In genomic region chr5:176754376-176754942, GRCh38 we compare ENCODE assay signal across 17 cellular contexts. TPM values are rescaled to one million over a fixed set of nuclear protein-coding genes. Genes with fewer than 3 reads are reported as not detected.
DNase-seq lines count a peak whose midpoint lies in the region; ATAC-seq, FAIRE-seq and TF ChIP-seq lines count a peak whose summit lies in the region.
"Had no signal": no experiment of that assay in that cellular context is flagged by ENCODE, and none has a peak within 500 bp of the region (broad histone marks: within the 10 kb centered on the region; RNA-seq: fewer than 3 reads in every experiment).

No MANE protein-coding gene starts in this region.

- H3K4me1 ChIP-seq in PC-3 (ENCODE audit: insufficient read depth, low read length), result no peaks in the 10 kb centered on the region

- no peaks in the 10 kb centered on the region for H3K9me2 ChIP-seq in PC-3 (replicated peaks; ENCODE audit: low read length)
- H3K9me2 ChIP-seq: SK-N-SH had no signal

- H3K27me3 ChIP-seq in PC-3 (ENCODE audit: low read length), result peaks cover 45% of the 10 kb centered on the region
- H3K27me3 ChIP-seq: BE2C had no signal

- no peaks in the 10 kb centered on the region for H3K4me1 Mint-ChIP-seq in HFFc6 (ENCODE audit: low read depth)
- no peaks in the 10 kb centered on the region for H3K4me1 Mint-ChIP-seq in activated CD4-positive, alpha-beta T cell treated with anti-CD3 and anti-CD28 coated beads for 36 hours
- H3K4me1 Mint-ChIP-seq: GM23338 had no signal

- intact Hi-C loops in PC-3 (cut with micrococcal nuclease), result no loop called here
- intact Hi-C loops in activated CD4-positive, alpha-beta T cell treated with anti-CD3 and anti-CD28 coated beads for 36 hours (cut with DNase I, micrococcal nuclease), result no loop called here

- H3K27ac ChIP-seq in PC-3 (ENCODE audit: low read length), result no peak overlapping the region

- no peak overlapping the region for H2AFZ ChIP-seq in PC-3 (ENCODE audit: low read length)
- H2AFZ ChIP-seq: GM23338 had no signal

- no peak for FAIRE-seq in frontal cortex (lab: Jason Lieb, UNC)

- CTCF ChIA-PET in PC-3 (lab: Charles Lee), result no interaction called here
- CTCF ChIA-PET in activated CD4-positive, alpha-beta T cell treated with anti-CD3 and anti-CD28 coated beads for 36 hours (lab: Charles Lee), result no interaction called here

- H4K20me1 ChIP-seq in PC-3 (ENCODE audit: low read length), result no peaks in the 10 kb centered on the region

- no peak overlapping the region for H3K4me3 ChIP-seq in PC-3 (ENCODE audit: low read length)
- no peak overlapping the region for H3K4me3 ChIP-seq in epithelial cell of esophagus (ENCODE audit: low read length)
- H3K4me3 ChIP-seq: GM23338 had no signal

- ATAC-seq in PC-3, result no peak
- ATAC-seq in HG03439 (IDR thresholded peaks at IDR 0.05; ENCODE audit: unreplicated experiment), result no peak
- no peak for ATAC-seq in activated CD4-positive, alpha-beta T cell treated with anti-CD3 and anti-CD28 coated beads for 36 hours
- ATAC-seq: GM23338 had no signal

- H3K9me3 Mint-ChIP-seq in HFFc6, result peaks cover 8% of the 10 kb centered on the region
- no peaks in the 10 kb centered on the region for H3K9me3 Mint-ChIP-seq in activated CD4-positive, alpha-beta T cell treated with anti-CD3 and anti-CD28 coated beads for 36 hours (ENCODE audit: low read depth)
- H3K9me3 Mint-ChIP-seq: CD4-positive, alpha-beta T cell; GM23338 had no signal

- BruUV-seq in PC-3 (replicated peaks; lab: Mats Ljungman, UMichigan), result no TSS peak

- no peaks in the 10 kb centered on the region for H3K36me3 ChIP-seq in PC-3 (ENCODE audit: low read depth, low read length)
- H3K36me3 ChIP-seq: BE2C had no signal

- peaks cover 28% of the 10 kb centered on the region for H3K27me3 Mint-ChIP-seq in HFFc6 (ENCODE audit: insufficient read depth)
- peaks cover 28% of the 10 kb centered on the region for H3K27me3 Mint-ChIP-seq in activated CD4-positive, alpha-beta T cell treated with anti-CD3 and anti-CD28 coated beads for 36 hours

- no peaks in the 10 kb centered on the region for H3F3A ChIP-seq in PC-3 (ENCODE audit: low read length, unreplicated experiment)

- no peak overlapping the region for H3K27ac Mint-ChIP-seq in HFFc6
- no peak overlapping the region for H3K27ac Mint-ChIP-seq in activated CD4-positive, alpha-beta T cell treated with anti-CD3 and anti-CD28 coated beads for 36 hours
- H3K27ac Mint-ChIP-seq: CD4-positive, alpha-beta T cell; GM23338 had no signal

- TF ChIP-seq CTCF in HFFc6 (IDR thresholded peaks at IDR 0.05) (no peak), PC-3 (conservative IDR thresholded peaks at IDR 0.05; ENCODE audit: low read depth, low read length) (no peak), epithelial cell of esophagus (IDR thresholded peaks at IDR 0.05; ENCODE audit: insufficient read depth, low read depth, low read length, missing control alignments) (no peak)

- H3K36me3 Mint-ChIP-seq in HFFc6 (ENCODE audit: low read depth), result no peaks in the 10 kb centered on the region; the same call in 1 of the 2 replicates
- H3K36me3 Mint-ChIP-seq in activated CD4-positive, alpha-beta T cell treated with anti-CD3 and anti-CD28 coated beads for 36 hours (ENCODE audit: low read depth), result no peaks in the 10 kb centered on the region

- H3K4me2 ChIP-seq in PC-3 (ENCODE audit: low read length), result no peak overlapping the region
- H3K4me2 ChIP-seq: GM23338, SK-N-SH had no signal

- DNase-seq in HFFc6, result peak; percentile 4
- DNase-seq in PC-3, result peak; percentile 42
- peak; percentile 46 for DNase-seq in epithelial cell of esophagus (ENCODE audit: low read depth)
- DNase-seq in renal cortical epithelial cell (ENCODE audit: low read depth), result peak; percentile 13
- DNase-seq in NAMALWA (ENCODE audit: low spot score), result no peak
- no peak for DNase-seq in frontal cortex (ENCODE audit: low spot score in 2 of 2)
- no peak for DNase-seq in activated CD4-positive, alpha-beta T cell treated with anti-CD3 and anti-CD28 coated beads for 36 hours
- DNase-seq: BE2C; CD4-positive, alpha-beta T cell; NCI-H187; NCI-H446; NCI-H774; SHP77; SK-N-SH; T-helper 1 cell had no signal

- no peak overlapping the region for H3K4me3 Mint-ChIP-seq in HFFc6
- no peak overlapping the region for H3K4me3 Mint-ChIP-seq in activated CD4-positive, alpha-beta T cell treated with anti-CD3 and anti-CD28 coated beads for 36 hours
- H3K4me3 Mint-ChIP-seq: CD4-positive, alpha-beta T cell; GM23338 had no signal

- no peaks in the 10 kb centered on the region for H3K79me2 ChIP-seq in PC-3 (ENCODE audit: low read length)

- peaks cover 6% of the 10 kb centered on the region; the same call in 1 of the 2 replicates for H3K9me3 ChIP-seq in PC-3 (ENCODE audit: low read length)
- H3K9me3 ChIP-seq: SK-N-SH had no signal

- no peak overlapping the region for H3K9ac ChIP-seq in PC-3 (ENCODE audit: low read length)
- H3K9ac ChIP-seq: SK-N-SH had no signal

- POLR2A ChIA-PET in PC-3 (lab: Charles Lee; ENCODE audit: unreplicated experiment), result no interaction called here
- POLR2A ChIA-PET in activated CD4-positive, alpha-beta T cell treated with anti-CD3 and anti-CD28 coated beads for 36 hours (lab: Charles Lee), result no interaction called here

RNA-seq across cellular contexts. Expression of gene UNC5A, which starts 55.9 kb away (rescaled TPM):
- not detected for total RNA-seq in HFFc6 (2021; fragmentation: NEBNext Ultra II Directional; extraction: Animal tissue kit (Norgen Biotek cat#: 25700))
- total RNA-seq in PC-3 (2014; rRNA removed) (0.07 and 0.46 TPM in 2 replicates), renal cortical epithelial cell (0.69 and 2.2 TPM in 2 replicates), frontal cortex (6.1 TPM)
- total RNA-seq in activated CD4-positive, alpha-beta T cell treated with anti-CD3 and anti-CD28 coated beads for 36 hours, result not detected
- total RNA-seq: CD4-positive, alpha-beta T cell had no signal

Comparison
In these comparisons a context has a peak if more than half of its experiments do, and no peak if none do; other contexts are left out.
1. DNase-seq: peak in HFFc6 (single experiment), PC-3 (single experiment), epithelial cell of esophagus (single experiment) and renal cortical epithelial cell (single experiment); none in NAMALWA (single experiment), frontal cortex (0 of 2) and activated CD4-positive, alpha-beta T cell treated with anti-CD3 and anti-CD28 coated beads for 36 hours (single experiment).